14 cellular contexts compared by ENCODE assay signal in the genomic region with DNA sequence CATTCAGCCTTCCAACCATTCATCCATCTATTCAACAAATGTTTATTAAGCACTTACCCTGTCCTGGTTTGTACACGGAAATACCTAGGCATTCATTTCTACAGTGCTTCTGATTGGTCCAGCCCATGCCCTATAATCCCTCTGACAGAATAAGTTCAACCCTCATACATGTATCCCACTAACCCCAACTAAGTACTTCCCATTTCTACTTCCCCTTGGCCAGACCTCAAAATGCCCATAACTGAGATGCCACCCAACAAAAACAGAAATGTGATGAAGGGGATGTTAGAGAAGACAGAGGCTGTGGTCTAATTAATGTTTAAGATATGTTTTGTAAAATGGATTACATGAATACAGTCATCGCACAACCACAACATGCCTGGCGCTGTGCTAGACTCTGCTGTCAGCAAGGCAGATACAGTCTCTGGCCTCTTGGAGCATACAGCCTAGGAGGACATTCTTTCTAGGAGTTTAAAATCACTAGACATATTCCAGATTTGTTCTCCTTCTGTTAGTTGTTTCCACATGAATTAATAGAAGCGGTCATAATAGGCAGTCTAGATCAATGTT. TPM values are rescaled to one million over a fixed set of nuclear protein-coding genes. Genes with fewer than 3 reads are reported as not detected.
DNase-seq lines count a peak whose midpoint lies in the region; ATAC-seq and TF ChIP-seq lines count a peak whose summit lies in the region.
"Had no signal": no experiment of that assay in that cellular context is flagged by ENCODE, and none has a peak within 500 bp of the region (broad histone marks: within the 10 kb centered on the region; RNA-seq: fewer than 3 reads in every experiment).

No MANE protein-coding gene starts in this region.

- peak overlapping the region; percentile 44 for H3K4me2 ChIP-seq in OCI-LY1 (ENCODE audit: low read length)

- peaks cover 75% of the 10 kb centered on the region for H3K4me1 ChIP-seq in OCI-LY1 (ENCODE audit: insufficient read depth, low read length, severe bottlenecking)
- H3K4me1 ChIP-seq in right cardiac atrium (ENCODE audit: control insufficient read depth, insufficient read depth, low read length): no peaks in the 10 kb centered on the region
- H3K4me1 ChIP-seq: esophagus muscularis mucosa, testis had no signal

- H3K27me3 Mint-ChIP-seq in T-helper 1 cell treated with Interleukin-12 subunit alpha and Interleukin-12 subunit beta and Interleukin-4 antibody, amounts not matched to agents 30 μg/mL and 1 μg/mL, for 36 hours (ENCODE audit: low read depth): no peaks in the 10 kb centered on the region

- intact Hi-C loops in right cardiac atrium (cut with DNase I): no loop called here

- no peaks in the 10 kb centered on the region for H3F3A ChIP-seq in OCI-LY1 (ENCODE audit: insufficient read depth, low read length)

- H3K27ac Mint-ChIP-seq in T-helper 1 cell treated with Interleukin-12 subunit alpha and Interleukin-12 subunit beta and Interleukin-4 antibody, amounts not matched to agents 30 μg/mL and 1 μg/mL, for 36 hours: peak overlapping the region; percentile 79

- peak overlapping the region; percentile 69 for H3K4me3 Mint-ChIP-seq in T-helper 1 cell treated with Interleukin-12 subunit alpha and Interleukin-12 subunit beta and Interleukin-4 antibody, amounts not matched to agents 30 μg/mL and 1 μg/mL, for 36 hours

- H3K9me3 ChIP-seq in OCI-LY1 (ENCODE audit: low read length): no peaks in the 10 kb centered on the region
- no peaks in the 10 kb centered on the region for H3K9me3 ChIP-seq in right cardiac atrium (ENCODE audit: control insufficient read depth, low read length)
- H3K9me3 ChIP-seq: esophagus muscularis mucosa, testis had no signal

- 79% methylated on average over 4 of the region's 4 CpGs for WGBS in right cardiac atrium

- H4K20me1 ChIP-seq in OCI-LY1 (ENCODE audit: insufficient read depth, low read length): no peaks in the 10 kb centered on the region

- DNase-seq in T-helper 1 cell (no peak), GM12864 (ENCODE audit: low read depth) (no peak), right cardiac atrium (no peak), NCI-H187 (lab: John Stamatoyannopoulos, UW) (no peak), omental fat pad (ENCODE audit: low spot score) (no peak)
- DNase-seq: NCI-H1105 treated with DMSO at 0.1 percent for 48 hours, NCI-H526, testis had no signal

- TF ChIP-seq CTCF in GM12864 (IDR thresholded peaks at IDR 0.05; ENCODE audit: low read depth, low read length, missing control alignments) (no peak), OCI-LY1 (IDR thresholded peaks at IDR 0.05; ENCODE audit: low read length) (no peak; the same call in 1 of the 2 replicates), omental fat pad (IDR thresholded peaks at IDR 0.05) (no peak)

- H3K36me3 Mint-ChIP-seq in T-helper 1 cell treated with Interleukin-12 subunit alpha and Interleukin-12 subunit beta and Interleukin-4 antibody, amounts not matched to agents 30 μg/mL and 1 μg/mL, for 36 hours (ENCODE audit: low read depth): peaks cover 42% of the 10 kb centered on the region

- ATAC-seq in right cardiac atrium: peak; percentile 35 to 62
- ATAC-seq in GM19395 (IDR thresholded peaks at IDR 0.05; ENCODE audit: unreplicated experiment): no peak
- ATAC-seq in omental fat pad (ENCODE audit: low FRiP score): no peak

- no peak overlapping the region for H3K9ac ChIP-seq in OCI-LY1 (ENCODE audit: low read length)

- H3K4me3 ChIP-seq in GM12864 (ENCODE audit: low read depth, low read length) (peak overlapping the region; percentile 35; the same call in 1 of the 2 replicates), OCI-LY1 (ENCODE audit: low read depth, low read length, poor library complexity, severe bottlenecking) (peak overlapping the region; percentile 27), right cardiac atrium (ENCODE audit: low read length) (no peak overlapping the region)
- H3K4me3 ChIP-seq: esophagus muscularis mucosa, testis had no signal

- H3K79me2 ChIP-seq in OCI-LY1 (ENCODE audit: insufficient read depth, low read length): peaks cover 65% of the 10 kb centered on the region

- H3K27ac ChIP-seq in OCI-LY1 (ENCODE audit: low read depth, low read length, poor library complexity, severe bottlenecking) (peak overlapping the region; percentile 48), right cardiac atrium (ENCODE audit: low read length) (no peak overlapping the region)
- H3K27ac ChIP-seq: esophagus muscularis mucosa, testis had no signal

- H2AFZ ChIP-seq in OCI-LY1 (ENCODE audit: low read length): no peak overlapping the region

- H3K27me3 ChIP-seq in OCI-LY1 (ENCODE audit: insufficient read depth, low read length) (no peaks in the 10 kb centered on the region), right cardiac atrium (ENCODE audit: control insufficient read depth, insufficient read depth) (no peaks in the 10 kb centered on the region)
- H3K27me3 ChIP-seq: esophagus muscularis mucosa, testis had no signal

- no peaks in the 10 kb centered on the region for H3K9me2 ChIP-seq in OCI-LY1 (ENCODE audit: low read depth, low read length)

- H3K4me1 Mint-ChIP-seq in T-helper 1 cell treated with Interleukin-12 subunit alpha and Interleukin-12 subunit beta and Interleukin-4 antibody, amounts not matched to agents 30 μg/mL and 1 μg/mL, for 36 hours (ENCODE audit: low read depth): peaks cover 49% of the 10 kb centered on the region

- peaks cover 30% of the 10 kb centered on the region; the same call in 1 of the 2 replicates for H3K36me3 ChIP-seq in OCI-LY1 (ENCODE audit: insufficient read depth, low read length)
- H3K36me3 ChIP-seq: esophagus muscularis mucosa had no signal

- H3K9me3 Mint-ChIP-seq in T-helper 1 cell treated with Interleukin-12 subunit alpha and Interleukin-12 subunit beta and Interleukin-4 antibody, amounts not matched to agents 30 μg/mL and 1 μg/mL, for 36 hours: no peaks in the 10 kb centered on the region

RNA-seq across cellular contexts. Expression of a gene that starts 6.4 kb away (rescaled TPM):
- total RNA-seq in right cardiac atrium (1 to 10 TPM in 2 of 4 donors, under 1 TPM in 2; 0.39 to 4.1 (median 1.8) TPM), omental fat pad (10 to 100 TPM in 1 of 4 donors, 1 to 10 TPM in 3; 5.2 to 21.0 (median 8.0) TPM)
- 0.93 TPM for polyA plus RNA-seq in right cardiac atrium
- total RNA-seq: A673, pulmonary artery endothelial cell had no signal

RNA-seq across cellular contexts. Expression of a gene that starts 33.8 kb away (rescaled TPM):
- total RNA-seq in right cardiac atrium (1 to 10 TPM in 1 of 4 donors, under 1 TPM in 3; 0.31 to 1.3 (median 0.46) TPM), omental fat pad (1 to 10 TPM; 1.1 to 3.2 (median 1.7) TPM)
- polyA plus RNA-seq in right cardiac atrium: 0.07 TPM
- total RNA-seq: A673, pulmonary artery endothelial cell had no signal

RNA-seq across cellular contexts. Expression of a gene that starts 58.4 kb away (rescaled TPM):
- total RNA-seq in right cardiac atrium (under 1 TPM; 0.28 to 0.46 (median 0.38) TPM), omental fat pad (10 to 100 TPM in 1 of 4 donors, 1 to 10 TPM in 3; 1.5 to 18.0 (median 1.5) TPM)
- polyA plus RNA-seq in right cardiac atrium: 0.18 TPM
- total RNA-seq: pulmonary artery endothelial cell had no signal

Comparison
In these comparisons a context has a peak if more than half of its experiments do, and no peak if none do; other contexts are left out.
1. ATAC-seq: peak in right cardiac atrium (2 of 2); none in GM19395 (single experiment) and omental fat pad (single experiment).